ENCODE assay signal across 8 cellular contexts in genomic region chr9:135960328-135961276, GRCh38. TPM values are rescaled to one million over a fixed set of nuclear protein-coding genes. Genes with fewer than 3 reads are reported as not detected.
DNase-seq lines count a peak whose midpoint lies in the region; ATAC-seq and TF ChIP-seq lines count a peak whose summit lies in the region.

No MANE protein-coding gene starts in this region.

- in situ Hi-C loops in transverse colon (cut with MboI; ENCODE audit: low pct_ligation_motif_present in 1 of 4, low pct_unique_long_range_greater_than_20kb in 1 of 4, low sequenced_read_pairs in 3 of 4), result loop anchor here in 2 of 4 donors (5.0 to 10.0 kb wide), 2 partner anchors 162 to 164 kb away; no protein-coding TSS in a partner anchor

- no peak overlapping the region for H3T11ph ChIP-seq in H9 (ENCODE audit: low read length)

- H3K27ac Mint-ChIP-seq in H9, result peak overlapping the region in 1 of 3 experiments; percentile 79; a peak in 1 of 7 replicates

- no peak overlapping the region for H4K5ac ChIP-seq in H9 (ENCODE audit: insufficient read length, low read depth, low read length)

- H3K4me3 ChIP-seq in lower lobe of right lung (peak overlapping the region; percentile 89), transverse colon (peak overlapping the region; percentile 86 to 98 (median 92))

- peaks cover 0 to 7% (median 5%) of the 10 kb centered on the region in 3 experiments; a peak in 3 of 7 replicates for H3K36me3 Mint-ChIP-seq in H9 (ENCODE audit: insufficient read depth in 1 of 3, low read depth in 3 of 3)

- H3K27me3 ChIP-seq in H9 (ENCODE audit: insufficient read depth, low read length), result no peaks in the 10 kb centered on the region
- no peaks in the 10 kb centered on the region for H3K27me3 ChIP-seq in lower lobe of right lung (ENCODE audit: low read depth)
- H3K27me3 ChIP-seq in transverse colon, result no peaks in the 10 kb centered on the region

- TF ChIP-seq CTCF in H9 (conservative IDR thresholded peaks at IDR 0.05) (no peak), lower lobe of right lung (IDR thresholded peaks at IDR 0.05) (no peak), transverse colon (IDR thresholded peaks at IDR 0.05) (no peak)

- peak overlapping the region; percentile 39 for H3K9ac ChIP-seq in H9 (ENCODE audit: extremely low read depth, insufficient read length, low read length)

- H3K14ac ChIP-seq in H9 (ENCODE audit: insufficient read depth, low read length), result peak overlapping the region; percentile 79; the same call in 1 of the 2 replicates

- peaks cover 12% of the 10 kb centered on the region for H3K27me3 Mint-ChIP-seq in H9 (ENCODE audit: low read depth)

- no peak overlapping the region for H3K27ac ChIP-seq in H9 (ENCODE audit: insufficient read length, low read depth, low read length)
- H3K27ac ChIP-seq in lower lobe of right lung, result peak overlapping the region; percentile 84
- peak overlapping the region; percentile 93 to 97 (median 94) for H3K27ac ChIP-seq in transverse colon

- H3K9me3 Mint-ChIP-seq in H9, result no peaks in the 10 kb centered on the region

- no peak overlapping the region for H4K91ac ChIP-seq in H9 (ENCODE audit: insufficient read length, low read depth, low read length)

- H3K36me3 ChIP-seq in lower lobe of right lung, result no peaks in the 10 kb centered on the region
- H3K36me3 ChIP-seq in transverse colon, result no peaks in the 10 kb centered on the region

- H2BK120ac ChIP-seq in H9 (ENCODE audit: low read depth, low read length, poor library complexity, severe bottlenecking), result no peak overlapping the region

- peaks cover 19 to 21% of the 10 kb centered on the region in 2 experiments for H3K4me1 Mint-ChIP-seq in H9

- H2AFZ ChIP-seq in H9 (ENCODE audit: low read length), result no peak overlapping the region

- no peak overlapping the region for H2BK20ac ChIP-seq in H9 (ENCODE audit: low read depth, low read length, poor library complexity, severe bottlenecking)

- no peak overlapping the region for H2BK15ac ChIP-seq in H9 (ENCODE audit: low read depth, low read length)

- H3K18ac ChIP-seq in H9 (ENCODE audit: insufficient read length, low read depth, low read length), result peak overlapping the region; percentile 64

- H3K79me1 ChIP-seq in H9 (ENCODE audit: insufficient read depth, low read depth, low read length, poor library complexity, severe bottlenecking), result no peaks in the 10 kb centered on the region

- DNase-seq in H9, result no peak
- DNase-seq in NOMO-1 treated with DMSO at 0.1 percent for 48 hours (lab: John Stamatoyannopoulos, UW; ENCODE audit: unreplicated experiment), result peak; percentile 33
- peak; percentile 22 for DNase-seq in cerebellar cortex (ENCODE audit: low spot score)
- no peak for DNase-seq in lower lobe of right lung
- DNase-seq in transverse colon, result peak; percentile 21
- no peak for DNase-seq in DMS153 (lab: John Stamatoyannopoulos, UW)
- no peak for DNase-seq in H4 (ENCODE audit: low spot score)

- peak; percentile 37 for TF ChIP-seq POLR2A in GM10847 (IDR thresholded peaks at IDR 0.05; ENCODE audit: extremely low read depth, insufficient read length)
- peak; percentile 64 for TF ChIP-seq POLR2A in transverse colon (IDR thresholded peaks at IDR 0.05)

- intact Hi-C loops in lower lobe of right lung (cut with DNase I) (no loop called here), transverse colon (cut with DNase I; ENCODE audit: low total_unique reads) (no loop called here)

- peak overlapping the region; percentile 37 for H3K4me2 ChIP-seq in H9 (ENCODE audit: insufficient read depth, insufficient read length, low read length)

- no peak for TF ChIP-seq EP300 in transverse colon (IDR thresholded peaks at IDR 0.05; ENCODE audit: low read depth)

- no peak overlapping the region for H2BK12ac ChIP-seq in H9 (ENCODE audit: insufficient read length, low read depth, low read length)

- no CpG with 5 or more reads among the region's 77 CpGs for WGBS in H9 (ENCODE audit: extremely low coverage, insufficient read length, low lambda C conversion rate)
- 3 to 18% methylated on average over 8 to 56 of the region's 77 CpGs for WGBS in transverse colon (ENCODE audit: low coverage in 1 of 2), 2 donors

- H3K23me2 ChIP-seq in H9 (ENCODE audit: insufficient read length, low read depth, low read length, poor library complexity, severe bottlenecking), result peaks cover 5% of the 10 kb centered on the region

- H2BK5ac ChIP-seq in H9 (ENCODE audit: insufficient read length, low read length), result no peak overlapping the region

- H3K4me3 Mint-ChIP-seq in H9, result peak overlapping the region; percentile 86 to 92

- peak; percentile 30 to 47 for ATAC-seq in lower lobe of right lung

- H3K56ac ChIP-seq in H9 (ENCODE audit: insufficient read length, low read depth, low read length), result no peak overlapping the region

- no peak overlapping the region for H4K8ac ChIP-seq in H9 (replicated peaks; ENCODE audit: insufficient read length, low read depth, low read length)

- H3K23ac ChIP-seq in H9 (ENCODE audit: insufficient read length, low read depth, low read length), result no peak overlapping the region

- no peak overlapping the region for H2AK5ac ChIP-seq in H9 (ENCODE audit: insufficient read length, low read length)

- H3K79me2 ChIP-seq in H9 (ENCODE audit: insufficient read depth, low read length), result peaks cover 15% of the 10 kb centered on the region; the same call in 1 of the 2 replicates

- H3K4me1 ChIP-seq in H9 (ENCODE audit: insufficient read depth, low read length) (no peaks in the 10 kb centered on the region; the same call in 1 of the 2 replicates), lower lobe of right lung (peaks cover 21% of the 10 kb centered on the region), transverse colon (peaks cover 9 to 19% (median 16%) of the 10 kb centered on the region in 4 donors)

- no peaks in the 10 kb centered on the region for H4K20me1 ChIP-seq in H9 (ENCODE audit: control insufficient read depth, insufficient read depth, insufficient read length)

- no peak overlapping the region for H3K4ac ChIP-seq in H9 (ENCODE audit: low read depth, low read length)

- H3K9me3 ChIP-seq in H9 (ENCODE audit: control insufficient read depth, low read depth, low read length) (no peaks in the 10 kb centered on the region), lower lobe of right lung (no peaks in the 10 kb centered on the region), transverse colon (no peaks in the 10 kb centered on the region)

RNA-seq across cellular contexts. Expression of gene UBAC1, which starts 0.6 kb away (rescaled TPM):
- 46.3 and 47.5 TPM in 2 replicates for total RNA-seq in H9 (2021)
- 40.3 TPM for total RNA-seq in lower lobe of right lung
- total RNA-seq in transverse colon, result 10 to 100 TPM; 42.6 to 91.9 (median 62.9) TPM
- 35.2 and 41.3 TPM in 2 replicates for total RNA-seq in H4 (2014; rRNA removed; shearing (Covaris generic))

RNA-seq across cellular contexts. Expression of gene CAMSAP1, which starts 53.3 kb away (rescaled TPM):
- 43.6 and 52.7 TPM in 2 replicates for total RNA-seq in H9 (2021)
- total RNA-seq in lower lobe of right lung, result 34.4 TPM
- 10 to 100 TPM; 17.3 to 88.0 (median 23.8) TPM for total RNA-seq in transverse colon
- 11.0 and 13.5 TPM in 2 replicates for total RNA-seq in H4 (2014; rRNA removed; shearing (Covaris generic))

Comparison
In these comparisons a context has a peak if more than half of its experiments do, and no peak if none do; other contexts are left out.
1. DNase-seq: peak in NOMO-1 treated with DMSO at 0.1 percent for 48 hours (single experiment), cerebellar cortex (single experiment) and transverse colon (single experiment); none in H9 (single experiment), lower lobe of right lung (single experiment), DMS153 (single experiment) and H4 (single experiment).